Comparison of ENCODE assay signal across 9 cellular contexts in genomic region chr18:25832008-25832604, GRCh38.
DNase-seq lines count a peak whose midpoint lies in the region; ATAC-seq and TF ChIP-seq lines count a peak whose summit lies in the region.
"Had no signal": no experiment of that assay in that cellular context is flagged by ENCODE, and none has a peak within 500 bp of the region (broad histone marks: within the 10 kb centered on the region; RNA-seq: fewer than 3 reads in every experiment).

No MANE protein-coding gene starts in this region.

- H3K27me3 ChIP-seq in heart left ventricle: no peaks in the 10 kb centered on the region
- H3K27me3 ChIP-seq: BLaER1 had no signal

- no peaks in the 10 kb centered on the region for H3K9me3 ChIP-seq in heart left ventricle
- H3K9me3 ChIP-seq: BLaER1 had no signal

- H3K9me3 Mint-ChIP-seq in WTC11: no peaks in the 10 kb centered on the region

- CTCF ChIA-PET in WTC11 (lab: Charles Lee): interaction anchor here (0.7 to 1.7 kb wide), 10 partner anchors 13 to 204 kb away, joined by 3 to 5 read pairs (median 4); no protein-coding TSS in a partner anchor

- no peak overlapping the region for H3K4me3 ChIP-seq in heart left ventricle
- H3K4me3 ChIP-seq: BLaER1 had no signal

- no peak overlapping the region for H3K4me3 Mint-ChIP-seq in WTC11

- 13 to 28% (median 19%) methylated on average over 3 of the region's 3 CpGs for WGBS in heart left ventricle, 4 donors

- no peaks in the 10 kb centered on the region for H3K27me3 Mint-ChIP-seq in WTC11 (ENCODE audit: low read depth)

- peaks cover 0 to 12% (median 0%) of the 10 kb centered on the region in 12 donors for H3K4me1 ChIP-seq in heart left ventricle

- peak; percentile 77 for ATAC-seq in GM21447 (IDR thresholded peaks at IDR 0.05; ENCODE audit: unreplicated experiment)
- ATAC-seq in WTC11: peak; percentile 91
- ATAC-seq in heart left ventricle: peak; percentile 79 to 90 (median 86)

- no peak overlapping the region for H3K27ac Mint-ChIP-seq in WTC11

- intact Hi-C loops in heart left ventricle (cut with DNase I): loop anchor here (2.0 to 10.0 kb wide), 7 partner anchors 267 to 1227 kb away; partner anchors contain the start of gene ZNF521 (in 1 of the 10)

- DNase-seq in NCI-H1417 (lab: John Stamatoyannopoulos, UW) (peak; percentile 38 to 62 (median 39)), NCI-H1417 treated with DMSO at 0.1 percent for 48 hours (lab: John Stamatoyannopoulos, UW) (no peak), WTC11 (ENCODE audit: low spot score) (peak; percentile 76), heart left ventricle (peak; percentile 43 to 77 (median 65)), putamen (ENCODE audit: low spot score) (peak; percentile 37)
- no peak for DNase-seq in stimulated activated naive CD4-positive, alpha-beta T cell (lab: John Stamatoyannopoulos, UW)

- no peak for TF ChIP-seq POLR2A in heart left ventricle (IDR thresholded peaks at IDR 0.05)

- TF ChIP-seq CTCF in LNCAP (IDR thresholded peaks at IDR 0.05): peak; percentile 79
- TF ChIP-seq CTCF in WTC11 (IDR thresholded peaks at IDR 0.05): peak; percentile 68
- TF ChIP-seq CTCF in heart left ventricle (IDR thresholded peaks at IDR 0.05): peak; percentile 60 to 83 (median 70)

- peaks cover 8% of the 10 kb centered on the region for H3K4me1 Mint-ChIP-seq in WTC11

- no peak overlapping the region for H3K27ac ChIP-seq in heart left ventricle
- H3K27ac ChIP-seq: BLaER1 had no signal

- POLR2A ChIA-PET in WTC11 (lab: Charles Lee): no interaction called here

- no peaks in the 10 kb centered on the region for H3K36me3 ChIP-seq in heart left ventricle
- H3K36me3 ChIP-seq: BLaER1 had no signal

- H3K36me3 Mint-ChIP-seq in WTC11: no peaks in the 10 kb centered on the region

TF ChIP-seq in WTC11, 78 proteins besides CTCF, POLR2A, EP300 and RAD21:
- no peak for TF ChIP-seq GRHL2 (CRISPR knock-in tag; IDR thresholded peaks at IDR 0.05; ENCODE audit: insufficient replicate concordance, severe bottlenecking)

Comparison
In these comparisons a context has a peak if more than half of its experiments do, and no peak if none do; other contexts are left out.
1. DNase-seq: peak in NCI-H1417 (3 of 3), WTC11 (single experiment), heart left ventricle (5 of 5) and putamen (single experiment); none in NCI-H1417 treated with DMSO at 0.1 percent for 48 hours (single experiment) and stimulated activated naive CD4-positive, alpha-beta T cell (0 of 6).
2. Peak in every context shown above with its lines, with median percentiles within 50 percentile points of each other: ATAC-seq and CTCF ChIP-seq.